13 cellular contexts compared by ENCODE assay signal in genomic region chr12:68163546-68164210, GRCh38. TPM values are rescaled to one million over a fixed set of nuclear protein-coding genes. Genes with fewer than 3 reads are reported as not detected.
DNase-seq lines count a peak whose midpoint lies in the region; ATAC-seq, FAIRE-seq and TF ChIP-seq lines count a peak whose summit lies in the region.
"Had no signal": no experiment of that assay in that cellular context is flagged by ENCODE, and none has a peak within 500 bp of the region (broad histone marks: within the 10 kb centered on the region; RNA-seq: fewer than 3 reads in every experiment).

No MANE protein-coding gene starts in this region.

- peak; percentile 12 for DNase-seq in activated T-helper 9 cell treated with anti-CD3 and anti-CD28 coated beads, Interleukin-2, amount 50 U/mL, for 16 hours (ENCODE audit: low read depth)
- DNase-seq in psoas muscle (no peak), CD1c-positive myeloid dendritic cell (ENCODE audit: extremely low spot score) (no peak), EL (no peak), small intestine (no peak)
- DNase-seq: NCI-H446 treated with DMSO at 0.1 percent for 48 hours had no signal

- 85 to 89% (median 85%) methylated on average over 7 of the region's 7 CpGs for WGBS in psoas muscle, 3 donors
- WGBS in small intestine, 3 donors: 84 to 86% (median 86%) methylated on average over 7 of the region's 7 CpGs

- no peak for TF ChIP-seq CTCF in psoas muscle (IDR thresholded peaks at IDR 0.05)

- H3K36me3 ChIP-seq in psoas muscle (ENCODE audit: insufficient read depth in 1 of 2, low read depth in 1 of 2): no peaks in the 10 kb centered on the region
- no peaks in the 10 kb centered on the region for H3K36me3 ChIP-seq in small intestine (ENCODE audit: control insufficient read depth in 2 of 2, insufficient read depth in 2 of 2, low read length in 2 of 2)

- ATAC-seq in GM18508 (IDR thresholded peaks at IDR 0.05; ENCODE audit: insufficient read depth, unreplicated experiment) (peak; percentile 58), GM21367 (IDR thresholded peaks at IDR 0.05; ENCODE audit: unreplicated experiment) (peak; percentile 72), HG03095 (IDR thresholded peaks at IDR 0.05; ENCODE audit: unreplicated experiment) (peak; percentile 68), psoas muscle (no peak)
- ATAC-seq: SK-N-SH treated with all-trans-retinoic acid at 6 μM for 48 hours had no signal

- H3K4me3 ChIP-seq in psoas muscle: no peak overlapping the region
- H3K4me3 ChIP-seq in small intestine (ENCODE audit: low read depth in 1 of 2, low read length in 2 of 2): no peak overlapping the region

- intact Hi-C loops in psoas muscle (cut with DNase I): no loop called here

- H3K9me3 ChIP-seq in psoas muscle: no peaks in the 10 kb centered on the region
- no peaks in the 10 kb centered on the region for H3K9me3 ChIP-seq in small intestine (ENCODE audit: control insufficient read depth, low read depth)

- H3K27me3 ChIP-seq in psoas muscle (ENCODE audit: insufficient read depth in 3 of 3, low read length in 2 of 3) (no peaks in the 10 kb centered on the region), small intestine (ENCODE audit: control insufficient read depth in 2 of 2, insufficient read depth in 2 of 2, low read length in 2 of 2) (no peaks in the 10 kb centered on the region)

- no peak for FAIRE-seq in small intestine (lab: Jason Lieb, UNC)
- FAIRE-seq: D721Med had no signal

- H3K27ac ChIP-seq in psoas muscle: no peak overlapping the region
- no peak overlapping the region for H3K27ac ChIP-seq in small intestine (ENCODE audit: low read depth in 1 of 2, low read length in 1 of 2)
- H3K27ac ChIP-seq: KMS-11 had no signal

- H3K4me1 ChIP-seq in psoas muscle (no peaks in the 10 kb centered on the region), small intestine (ENCODE audit: control insufficient read depth in 2 of 2, insufficient read depth in 1 of 2, low read depth in 1 of 2, low read length in 1 of 2) (no peaks in the 10 kb centered on the region)

RNA-seq across cellular contexts. Expression of gene IFNG, which starts 4.1 kb away (rescaled TPM):
- total RNA-seq in psoas muscle: not detected
- polyA plus RNA-seq in psoas muscle (not detected), small intestine (not detected)
- total RNA-seq: lower leg skin had no signal

Comparison
In these comparisons a context has a peak if more than half of its experiments do, and no peak if none do; other contexts are left out.
1. ATAC-seq: peak in GM18508 (single experiment), GM21367 (single experiment) and HG03095 (single experiment); none in psoas muscle (0 of 4).